ENCODE assay signal across 10 cellular contexts in the genomic region with DNA sequence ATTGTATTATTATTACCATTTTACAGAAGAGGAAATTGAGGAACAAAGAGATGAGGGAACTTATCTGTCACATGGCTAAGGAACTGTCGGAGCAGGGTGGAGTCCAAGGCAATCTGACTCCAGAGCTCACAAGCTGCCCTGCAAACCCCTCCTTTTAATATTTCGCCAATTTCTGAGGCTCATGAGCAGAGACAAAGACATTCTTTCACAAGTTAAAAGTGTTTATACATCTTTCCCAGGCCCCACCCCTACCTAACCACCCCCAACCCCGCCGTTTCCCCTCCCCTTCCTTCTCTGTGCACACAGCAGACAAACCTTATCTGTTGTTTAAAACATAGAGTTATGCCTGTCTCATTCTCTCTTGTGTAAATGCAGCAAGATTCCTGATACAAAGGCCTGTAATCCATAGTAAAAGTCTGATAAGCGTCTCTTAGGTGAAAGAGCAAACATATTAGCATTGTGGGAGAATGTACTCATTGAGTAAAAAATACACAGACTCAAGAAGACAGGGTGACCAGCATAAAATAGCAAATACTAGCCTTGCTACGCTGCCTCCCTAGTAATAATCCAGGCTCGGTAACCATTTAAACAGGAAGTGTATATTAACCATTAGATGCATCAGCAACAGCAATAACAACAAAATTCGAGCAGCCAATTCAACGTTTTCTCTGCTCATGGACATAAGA. TPM values are rescaled to one million over a fixed set of nuclear protein-coding genes. Genes with fewer than 3 reads are reported as not detected.
DNase-seq lines count a peak whose midpoint lies in the region; ATAC-seq lines count a peak whose summit lies in the region.
"Had no signal": no experiment of that assay in that cellular context is flagged by ENCODE, and none has a peak within 500 bp of the region (broad histone marks: within the 10 kb centered on the region; RNA-seq: fewer than 3 reads in every experiment).

No MANE protein-coding gene starts in this region.

- CTCF ChIA-PET in CD8-positive, alpha-beta memory T cell (lab: Charles Lee) = no interaction called here

- H3K27me3 Mint-ChIP-seq in CD8-positive, alpha-beta memory T cell = no peaks in the 10 kb centered on the region
- H3K27me3 Mint-ChIP-seq in natural killer cell treated with Interleukin-12 subunit alpha and Interleukin-12 subunit beta and Interleukin-15 and Interleukin-18, amount 100 ng/mL, for 72 hours = no peaks in the 10 kb centered on the region

- H3K4me1 Mint-ChIP-seq in CD8-positive, alpha-beta memory T cell = peaks cover 45 to 76% (median 50%) of the 10 kb centered on the region in 3 donors
- H3K4me1 Mint-ChIP-seq in natural killer cell treated with Interleukin-12 subunit alpha and Interleukin-12 subunit beta and Interleukin-15 and Interleukin-18, amount 100 ng/mL, for 72 hours (ENCODE audit: low read depth in 2 of 2) = peaks cover 37 to 44% of the 10 kb centered on the region in 2 donors

- H3K4me3 Mint-ChIP-seq in CD8-positive, alpha-beta memory T cell = peak overlapping the region; percentile 3 to 86 (median 68)
- H3K4me3 Mint-ChIP-seq in natural killer cell treated with Interleukin-12 subunit alpha and Interleukin-12 subunit beta and Interleukin-15 and Interleukin-18, amount 100 ng/mL, for 72 hours = peak overlapping the region; percentile 87

- POLR2A ChIA-PET in CD8-positive, alpha-beta memory T cell (lab: Charles Lee) = no interaction called here

- H3K4me1 ChIP-seq in CD8-positive, alpha-beta memory T cell (ENCODE audit: insufficient read depth, low read length) = peaks cover 25% of the 10 kb centered on the region
- H3K4me1 ChIP-seq in effector memory CD4-positive, alpha-beta T cell (ENCODE audit: control insufficient read depth, insufficient read depth, low read length, poor library complexity, severe bottlenecking) = peaks cover 36% of the 10 kb centered on the region

- DNase-seq in CD8-positive, alpha-beta memory T cell = no peak
- DNase-seq in SK-MEL-5 (ENCODE audit: low read depth, low spot score) (peak; percentile 66), NCI-H524 treated with DMSO at 0.1 percent for 48 hours (lab: John Stamatoyannopoulos, UW) (no peak), SHP77 treated with DMSO at 0.1 percent for 48 hours (lab: John Stamatoyannopoulos, UW) (no peak)
- peak in 1 of 3 donors; percentile 26 for DNase-seq in effector memory CD4-positive, alpha-beta T cell
- no peak for DNase-seq in natural killer cell treated with Interleukin-12 subunit alpha and Interleukin-12 subunit beta and Interleukin-15 and Interleukin-18, amount 100 ng/mL, for 72 hours (ENCODE audit: low spot score)
- DNase-seq: head of caudate nucleus had no signal

- peak overlapping the region; percentile 67 to 97 (median 88) for H3K27ac Mint-ChIP-seq in CD8-positive, alpha-beta memory T cell
- peak overlapping the region; percentile 62 to 63 for H3K27ac Mint-ChIP-seq in natural killer cell treated with Interleukin-12 subunit alpha and Interleukin-12 subunit beta and Interleukin-15 and Interleukin-18, amount 100 ng/mL, for 72 hours

- no peak for ATAC-seq in natural killer cell treated with Interleukin-12 subunit alpha and Interleukin-12 subunit beta and Interleukin-15 and Interleukin-18, amount 100 ng/mL, for 72 hours
- ATAC-seq in GM19395 (IDR thresholded peaks at IDR 0.05; ENCODE audit: unreplicated experiment) = no peak
- ATAC-seq in GM19035 (IDR thresholded peaks at IDR 0.05; ENCODE audit: unreplicated experiment) = no peak

- in situ Hi-C loops in SK-MEL-5 (cut with HindIII; ENCODE audit: low pct_unique_long_range_greater_than_20kb, low sequenced_read_pairs) = no loop called here

- no peaks in the 10 kb centered on the region for H3K9me3 Mint-ChIP-seq in CD8-positive, alpha-beta memory T cell
- H3K9me3 Mint-ChIP-seq in natural killer cell treated with Interleukin-12 subunit alpha and Interleukin-12 subunit beta and Interleukin-15 and Interleukin-18, amount 100 ng/mL, for 72 hours = no peaks in the 10 kb centered on the region

- H3K27me3 ChIP-seq in CD8-positive, alpha-beta memory T cell (ENCODE audit: insufficient read depth, low read length, poor library complexity, severe bottlenecking) = no peaks in the 10 kb centered on the region
- no peaks in the 10 kb centered on the region for H3K27me3 ChIP-seq in effector memory CD4-positive, alpha-beta T cell (replicated peaks; ENCODE audit: control insufficient read depth, insufficient read depth, low read length, poor library complexity, severe bottlenecking)
- H3K27me3 ChIP-seq: vagina had no signal

- H3K4me3 ChIP-seq in CD8-positive, alpha-beta memory T cell (ENCODE audit: low read length) = no peak overlapping the region
- H3K4me3 ChIP-seq in effector memory CD4-positive, alpha-beta T cell (ENCODE audit: insufficient read depth, low read depth, low read length, poor library complexity, severe bottlenecking) = peak overlapping the region; percentile 18
- H3K4me3 ChIP-seq: vagina had no signal

- no peaks in the 10 kb centered on the region for H3K36me3 ChIP-seq in CD8-positive, alpha-beta memory T cell (ENCODE audit: insufficient read depth, low read length)
- no peaks in the 10 kb centered on the region for H3K36me3 ChIP-seq in effector memory CD4-positive, alpha-beta T cell (ENCODE audit: control insufficient read depth, insufficient read depth, low read length)
- H3K36me3 ChIP-seq: vagina had no signal

- H3K9me3 ChIP-seq in CD8-positive, alpha-beta memory T cell (ENCODE audit: low read length) = no peaks in the 10 kb centered on the region
- no peaks in the 10 kb centered on the region for H3K9me3 ChIP-seq in effector memory CD4-positive, alpha-beta T cell (ENCODE audit: control insufficient read depth, low read length)
- H3K9me3 ChIP-seq: vagina had no signal

- H3K27ac ChIP-seq in CD8-positive, alpha-beta memory T cell (ENCODE audit: low read depth, low read length) = no peak overlapping the region
- H3K27ac ChIP-seq in effector memory CD4-positive, alpha-beta T cell (ENCODE audit: insufficient read depth, low read length, poor library complexity, severe bottlenecking) = peak overlapping the region; percentile 59
- H3K27ac ChIP-seq: vagina had no signal

- peaks cover 0 to 4% (median 1%) of the 10 kb centered on the region in 3 donors for H3K36me3 Mint-ChIP-seq in CD8-positive, alpha-beta memory T cell
- H3K36me3 Mint-ChIP-seq in natural killer cell treated with Interleukin-12 subunit alpha and Interleukin-12 subunit beta and Interleukin-15 and Interleukin-18, amount 100 ng/mL, for 72 hours = no peaks in the 10 kb centered on the region

RNA-seq across cellular contexts. Expression of gene EPHA4, which starts 44.2 kb away (rescaled TPM):
- 10 to 100 TPM in 1 of 2 experiments, 1 to 10 TPM in 1; 7.8 to 10.2 TPM for total RNA-seq in CD8-positive, alpha-beta memory T cell
- polyA plus RNA-seq in CD8-positive, alpha-beta memory T cell = 19.3 TPM
- 42.4 and 59.8 TPM in 2 replicates for total RNA-seq in SK-MEL-5 (2014; rRNA removed; shearing (Covaris generic))
- 26.1 and 37.2 TPM in 2 replicates for polyA plus RNA-seq in SK-MEL-5 (2015; cell fraction: cytosol; rRNA removed)
- polyA plus RNA-seq in SK-MEL-5 (2015; cell fraction: nucleus; rRNA removed) = 52.1 and 60.8 TPM in 2 replicates
- 10 to 100 TPM in 1 of 2 donors, 1 to 10 TPM in 1; 9.7 to 20.7 TPM for total RNA-seq in natural killer cell treated with Interleukin-12 subunit alpha and Interleukin-12 subunit beta and Interleukin-15 and Interleukin-18, amount 100 ng/mL, for 72 hours
